ENCODE assay signal across 12 cellular contexts in genomic region chr2:64202206-64202864, GRCh38. TPM values are rescaled to one million over a fixed set of nuclear protein-coding genes. Genes with fewer than 3 reads are reported as not detected.
DNase-seq lines count a peak whose midpoint lies in the region; ATAC-seq, FAIRE-seq and TF ChIP-seq lines count a peak whose summit lies in the region.
"Had no signal": no experiment of that assay in that cellular context is flagged by ENCODE, and none has a peak within 500 bp of the region (broad histone marks: within the 10 kb centered on the region; RNA-seq: fewer than 3 reads in every experiment).

No MANE protein-coding gene starts in this region.

- no peak for FAIRE-seq in kidney (lab: Jason Lieb, UNC)
- FAIRE-seq: urothelium cell line had no signal

- H3K4me1 ChIP-seq in left lung, result peaks cover 26 to 31% of the 10 kb centered on the region in 2 donors
- H3K4me1 ChIP-seq in kidney (ENCODE audit: control insufficient read depth in 1 of 2, insufficient read depth in 1 of 2, low read depth in 1 of 2, low read length in 2 of 2), result peaks cover 8 to 9% of the 10 kb centered on the region in 2 donors

- POLR2A ChIA-PET in AG04450 (lab: Yijun Ruan, JAX), result interaction anchor here (0.7 kb wide), 1 partner anchor 17 kb away, joined by 10 read pairs; no protein-coding TSS in a partner anchor

- H3K4me3 ChIP-seq in AG04450 (ENCODE audit: low read depth, low read length) (no peak overlapping the region), HFF-Myc (replicated peaks; ENCODE audit: low read depth, low read length) (no peak overlapping the region), left lung (no peak overlapping the region), kidney (ENCODE audit: low read length in 2 of 2) (no peak overlapping the region)
- H3K4me3 ChIP-seq: HAP-1 had no signal

- H3K27ac ChIP-seq in AG04450 (ENCODE audit: low read depth, low read length) (peak overlapping the region; percentile 63), left lung (peak overlapping the region; percentile 83 to 90), kidney (ENCODE audit: low read depth in 2 of 2, low read length in 2 of 2) (no peak overlapping the region)
- H3K27ac ChIP-seq: WERI-Rb-1 had no signal

- no peak for TF ChIP-seq CTCF in AG04450 (IDR thresholded peaks at IDR 0.05; ENCODE audit: low read depth, low read length)
- no peak for TF ChIP-seq CTCF in HFF-Myc (IDR thresholded peaks at IDR 0.05; ENCODE audit: low read depth, low read length, missing control alignments)
- TF ChIP-seq CTCF in left lung (IDR thresholded peaks at IDR 0.05), result no peak
- no peak for TF ChIP-seq CTCF in kidney (IDR thresholded peaks at IDR 0.05; ENCODE audit: borderline replicate concordance, extremely low read depth, insufficient read depth)

- ATAC-seq in left lung (peak; percentile 64), HG03097 (IDR thresholded peaks at IDR 0.05; ENCODE audit: low FRiP score, unreplicated experiment) (no peak)

- H3K36me3 ChIP-seq in left lung, result no peaks in the 10 kb centered on the region
- no peaks in the 10 kb centered on the region for H3K36me3 ChIP-seq in kidney (ENCODE audit: control insufficient read depth in 1 of 2, insufficient read depth in 2 of 2, low read length in 2 of 2)
- H3K36me3 ChIP-seq: HAP-1, WERI-Rb-1 had no signal

- H3K27me3 ChIP-seq in AG04450 (ENCODE audit: control insufficient read depth, insufficient read depth, low read length), result peaks cover 2% of the 10 kb centered on the region
- H3K27me3 ChIP-seq in left lung, result no peaks in the 10 kb centered on the region

- CTCF ChIA-PET in AG04450 (lab: Charles Lee), result interaction anchor here (0.7 kb wide), 1 partner anchor 504 kb away, joined by 7 read pairs; no protein-coding TSS in a partner anchor

- peak; percentile 74 for DNase-seq in AG04450 (ENCODE audit: low read depth, low spot score)
- DNase-seq in HFF-Myc (ENCODE audit: extremely low read depth, low read depth), result peak; percentile 87
- peak; percentile 34 for DNase-seq in central memory CD4-positive, alpha-beta T cell
- DNase-seq in left lung, result no peak
- no peak for DNase-seq in cerebellar nuclear complex (lab: John Stamatoyannopoulos, UW)
- no peak for DNase-seq in kidney
- DNase-seq in NOMO-1 (lab: John Stamatoyannopoulos, UW; ENCODE audit: unreplicated experiment in 2 of 2), result no peak
- DNase-seq: NCI-H1092, WERI-Rb-1 had no signal

- intact Hi-C loops in left lung (cut with DNase I), result no loop called here
- intact Hi-C loops in kidney (cut with DNase I), result no loop called here

- H3K9me3 ChIP-seq in AG04450 (ENCODE audit: control insufficient read depth, insufficient read depth, low read length), result no peaks in the 10 kb centered on the region
- no peaks in the 10 kb centered on the region for H3K9me3 ChIP-seq in left lung
- no peaks in the 10 kb centered on the region for H3K9me3 ChIP-seq in kidney (ENCODE audit: control insufficient read depth in 1 of 2, low read length in 2 of 2)
- H3K9me3 ChIP-seq: HAP-1 had no signal

- no peak overlapping the region for H3K9ac ChIP-seq in kidney (ENCODE audit: low read length in 2 of 2)

RNA-seq across cellular contexts. Expression of gene PELI1, which starts 58.1 kb away (rescaled TPM):
- polyA plus RNA-seq in AG04450 (2011; rRNA removed) (3.3 and 4.9 TPM in 2 replicates), kidney (ENCODE audit: insufficient read depth, low read depth, low replicate concordance) (4.6 TPM)
- 4.2 and 5.0 TPM in 2 replicates for polyA minus RNA-seq in AG04450 (2011; rRNA and poly(A)+ RNA removed)
- total RNA-seq in left lung (10 to 100 TPM; 37.5 to 41.3 TPM), kidney (36.9 TPM)

Comparison
In these comparisons a context has a peak if more than half of its experiments do, and no peak if none do; other contexts are left out.
1. DNase-seq: peak in AG04450 (single experiment), HFF-Myc (single experiment) and central memory CD4-positive, alpha-beta T cell (single experiment); none in left lung (0 of 2), cerebellar nuclear complex (0 of 2), kidney (single experiment) and NOMO-1 (0 of 2).
2. H3K27ac ChIP-seq: peak in AG04450 (single experiment) and left lung (2 of 2); none in kidney (0 of 2).